Comparison of ENCODE assay signal across 9 cellular contexts in genomic region chr14:39176263-39177167, GRCh38. TPM values are rescaled to one million over a fixed set of nuclear protein-coding genes. Genes with fewer than 3 reads are reported as not detected.
DNase-seq lines count a peak whose midpoint lies in the region; ATAC-seq and TF ChIP-seq lines count a peak whose summit lies in the region.
"Had no signal": no experiment of that assay in that cellular context is flagged by ENCODE, and none has a peak within 500 bp of the region (broad histone marks: within the 10 kb centered on the region; RNA-seq: fewer than 3 reads in every experiment).

No MANE protein-coding gene starts in this region.

- DNase-seq in HL-60 (ENCODE audit: low read depth in 1 of 2, low spot score in 1 of 2) (no peak), spleen (no peak), posterior vena cava (ENCODE audit: low spot score) (no peak), NCI-H2227 (lab: John Stamatoyannopoulos, UW; ENCODE audit: unreplicated experiment) (no peak), C1 segment of cervical spinal cord (lab: John Stamatoyannopoulos, UW) (no peak), DMS53 (lab: John Stamatoyannopoulos, UW) (no peak)
- no peak for DNase-seq in activated CD8-positive, alpha-beta T cell treated with anti-CD3 and anti-CD28 coated beads for 36 hours
- DNase-seq: NCI-H510A treated with DMSO at 0.1 percent for 48 hours had no signal

- CTCF ChIA-PET in activated CD8-positive, alpha-beta T cell treated with anti-CD3 and anti-CD28 coated beads for 36 hours (lab: Charles Lee) = no interaction called here

- intact Hi-C loops in activated CD8-positive, alpha-beta T cell treated with anti-CD3 and anti-CD28 coated beads for 36 hours (cut with micrococcal nuclease) = loop anchor here (10.0 kb wide), 1 partner anchor 88 kb away; no protein-coding TSS in a partner anchor
- intact Hi-C loops in spleen (cut with DNase I; ENCODE audit: low total_unique reads) (loop anchor here (5.0 kb wide), 2 partner anchors 74 to 256 kb away; partner anchors contain the start of genes FBXO33 and SEC23A), posterior vena cava (cut with DNase I) (loop anchor here in 1 of 2 donors (10.0 kb wide), 1 partner anchor 98 kb away; no protein-coding TSS in a partner anchor)

- H3K27ac ChIP-seq in HL-60 (replicated peaks) (peak overlapping the region; percentile 94), spleen (peak overlapping the region in 7 of 8 donors; percentile 88 to 98 (median 96))

- TF ChIP-seq POLR2A in spleen (IDR thresholded peaks at IDR 0.05) = no peak

- no peaks in the 10 kb centered on the region for H3K9me3 Mint-ChIP-seq in activated CD8-positive, alpha-beta T cell treated with anti-CD3 and anti-CD28 coated beads for 36 hours

- H3K27me3 ChIP-seq in HL-60 (ENCODE audit: insufficient read depth, poor library complexity, severe bottlenecking) = no peaks in the 10 kb centered on the region
- no peaks in the 10 kb centered on the region for H3K27me3 ChIP-seq in spleen (replicated peaks in 1 of 7)

- no peak for ATAC-seq in activated CD8-positive, alpha-beta T cell treated with anti-CD3 and anti-CD28 coated beads for 36 hours

- H3K4me1 Mint-ChIP-seq in activated CD8-positive, alpha-beta T cell treated with anti-CD3 and anti-CD28 coated beads for 36 hours (ENCODE audit: low read depth) = peaks cover 32% of the 10 kb centered on the region

- H3K4me3 Mint-ChIP-seq in activated CD8-positive, alpha-beta T cell treated with anti-CD3 and anti-CD28 coated beads for 36 hours = peak overlapping the region; percentile 93

- H3K36me3 ChIP-seq in spleen = peaks cover 2 to 55% (median 51%) of the 10 kb centered on the region in 6 donors

- H3K36me3 Mint-ChIP-seq in activated CD8-positive, alpha-beta T cell treated with anti-CD3 and anti-CD28 coated beads for 36 hours (ENCODE audit: low read depth) = peaks cover 41% of the 10 kb centered on the region

- H3K4me3 ChIP-seq in HL-60 (replicated peaks; ENCODE audit: insufficient read depth, low read length) (peak overlapping the region; percentile 92), iPS-11a (ENCODE audit: low read depth, low read length) (peak overlapping the region; percentile 99), spleen (peak overlapping the region in 7 of 8 donors; percentile 82 to 97 (median 86))

- H3K27me3 Mint-ChIP-seq in activated CD8-positive, alpha-beta T cell treated with anti-CD3 and anti-CD28 coated beads for 36 hours = no peaks in the 10 kb centered on the region

- 73 to 82% (median 78%) methylated on average over 5 of the region's 5 CpGs for whole genome bisulfite sequencing in spleen, 5 donors

- H3K27ac Mint-ChIP-seq in activated CD8-positive, alpha-beta T cell treated with anti-CD3 and anti-CD28 coated beads for 36 hours = peak overlapping the region; percentile 97

- POLR2A ChIA-PET in activated CD8-positive, alpha-beta T cell treated with anti-CD3 and anti-CD28 coated beads for 36 hours (lab: Charles Lee) = interaction anchor here (1.4 to 2.2 kb wide), 4 partner anchors 10 to 91 kb away, joined by 8 to 15 read pairs (median 8); partner anchors contain the start of gene SEC23A

- no peak for TF ChIP-seq CTCF in HL-60 (IDR thresholded peaks at IDR 0.05; ENCODE audit: insufficient read depth, low read length)
- TF ChIP-seq CTCF in activated CD8-positive, alpha-beta T cell treated with anti-CD3 and anti-CD28 coated beads for 36 hours (IDR thresholded peaks at IDR 0.05) = no peak
- TF ChIP-seq CTCF in spleen (IDR thresholded peaks at IDR 0.05 in 8 of 11, conservative IDR thresholded peaks at IDR 0.05 in 3 of 11) = no peak

- H3K4me1 ChIP-seq in spleen = peaks cover 13 to 69% (median 40%) of the 10 kb centered on the region in 6 donors

- H3K9me3 ChIP-seq in spleen = no peaks in the 10 kb centered on the region

RNA-seq across cellular contexts. Expression of gene PNN, which starts 1.5 kb away (rescaled TPM):
- total RNA-seq in activated CD8-positive, alpha-beta T cell treated with anti-CD3 and anti-CD28 coated beads for 36 hours = 100 to 1,000 TPM; 106 to 107 TPM
- total RNA-seq in spleen (10 to 100 TPM; 43.8 to 79.7 (median 66.6) TPM), posterior vena cava (10 to 100 TPM; 37.7 to 42.6 TPM)
- polyA plus RNA-seq in spleen = 10 to 100 TPM; 38.1 to 58.0 (median 50.5) TPM

RNA-seq across cellular contexts. Expression of gene TRAPPC6B, which starts 6.4 kb away (rescaled TPM):
- 10 to 100 TPM; 15.5 to 19.1 TPM for total RNA-seq in activated CD8-positive, alpha-beta T cell treated with anti-CD3 and anti-CD28 coated beads for 36 hours
- total RNA-seq in spleen = 10 to 100 TPM; 24.0 to 37.2 (median 30.7) TPM
- polyA plus RNA-seq in spleen = 10 to 100 TPM in 1 of 3 donors, 1 to 10 TPM in 2; 8.0 to 11.9 (median 9.1) TPM
- 10 to 100 TPM; 31.7 to 32.2 TPM for total RNA-seq in posterior vena cava

RNA-seq across cellular contexts. Expression of gene MIA2, which starts 57.2 kb away (rescaled TPM):
- 10 to 100 TPM; 17.6 to 18.3 TPM for total RNA-seq in activated CD8-positive, alpha-beta T cell treated with anti-CD3 and anti-CD28 coated beads for 36 hours
- total RNA-seq in spleen (10 to 100 TPM; 23.8 to 31.3 (median 25.8) TPM), posterior vena cava (10 to 100 TPM; 19.9 to 21.1 TPM)
- polyA plus RNA-seq in spleen = 10 to 100 TPM; 18.3 to 22.8 (median 20.6) TPM
